In the genomic region with DNA sequence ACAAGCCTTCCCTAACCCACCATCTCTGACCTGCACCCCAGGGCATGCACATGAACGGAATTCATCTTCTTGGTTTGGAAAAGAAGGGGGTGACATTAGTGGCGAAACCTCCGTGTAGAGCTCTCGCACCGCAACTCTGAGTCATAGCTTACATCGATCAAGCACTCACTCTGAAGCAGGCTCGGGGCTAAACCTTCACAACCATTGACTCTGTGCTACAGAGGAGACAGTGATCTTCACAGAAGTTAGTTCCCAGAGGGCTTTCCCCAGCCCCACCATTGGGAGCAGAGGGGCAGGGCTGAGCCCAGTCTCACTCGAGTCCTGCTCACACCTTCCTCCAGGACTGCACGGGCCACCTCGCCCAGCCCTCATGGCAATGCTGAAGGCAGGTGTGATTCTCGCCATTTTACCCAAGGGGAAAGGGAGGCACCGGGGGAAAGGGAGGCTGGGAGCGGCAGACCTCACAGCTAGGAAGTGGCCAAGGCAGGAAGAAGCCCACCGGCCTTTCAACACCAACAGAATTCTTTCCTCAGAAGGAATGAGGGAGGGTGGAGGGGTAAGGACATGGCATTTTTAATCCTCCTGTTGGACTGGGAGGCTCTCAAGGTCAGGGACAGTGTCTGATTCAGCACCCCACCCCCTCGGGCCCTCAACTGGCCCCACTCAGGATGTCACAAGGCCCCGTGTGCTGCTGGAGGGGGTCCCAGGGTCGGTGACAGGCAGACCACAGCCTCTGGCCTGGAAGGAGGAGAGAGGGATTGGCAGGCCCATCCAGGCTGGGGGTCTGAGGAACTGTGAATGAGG, we compare ENCODE assay signal across 1 cellular context.
TF ChIP-seq lines count a peak whose summit lies in the region.

No MANE protein-coding gene starts in this region.

TF ChIP-seq in GM23338, 12 proteins besides CTCF, POLR2A, EP300 and RAD21 (continued from another document):
- TF ChIP-seq, protein P1, sequence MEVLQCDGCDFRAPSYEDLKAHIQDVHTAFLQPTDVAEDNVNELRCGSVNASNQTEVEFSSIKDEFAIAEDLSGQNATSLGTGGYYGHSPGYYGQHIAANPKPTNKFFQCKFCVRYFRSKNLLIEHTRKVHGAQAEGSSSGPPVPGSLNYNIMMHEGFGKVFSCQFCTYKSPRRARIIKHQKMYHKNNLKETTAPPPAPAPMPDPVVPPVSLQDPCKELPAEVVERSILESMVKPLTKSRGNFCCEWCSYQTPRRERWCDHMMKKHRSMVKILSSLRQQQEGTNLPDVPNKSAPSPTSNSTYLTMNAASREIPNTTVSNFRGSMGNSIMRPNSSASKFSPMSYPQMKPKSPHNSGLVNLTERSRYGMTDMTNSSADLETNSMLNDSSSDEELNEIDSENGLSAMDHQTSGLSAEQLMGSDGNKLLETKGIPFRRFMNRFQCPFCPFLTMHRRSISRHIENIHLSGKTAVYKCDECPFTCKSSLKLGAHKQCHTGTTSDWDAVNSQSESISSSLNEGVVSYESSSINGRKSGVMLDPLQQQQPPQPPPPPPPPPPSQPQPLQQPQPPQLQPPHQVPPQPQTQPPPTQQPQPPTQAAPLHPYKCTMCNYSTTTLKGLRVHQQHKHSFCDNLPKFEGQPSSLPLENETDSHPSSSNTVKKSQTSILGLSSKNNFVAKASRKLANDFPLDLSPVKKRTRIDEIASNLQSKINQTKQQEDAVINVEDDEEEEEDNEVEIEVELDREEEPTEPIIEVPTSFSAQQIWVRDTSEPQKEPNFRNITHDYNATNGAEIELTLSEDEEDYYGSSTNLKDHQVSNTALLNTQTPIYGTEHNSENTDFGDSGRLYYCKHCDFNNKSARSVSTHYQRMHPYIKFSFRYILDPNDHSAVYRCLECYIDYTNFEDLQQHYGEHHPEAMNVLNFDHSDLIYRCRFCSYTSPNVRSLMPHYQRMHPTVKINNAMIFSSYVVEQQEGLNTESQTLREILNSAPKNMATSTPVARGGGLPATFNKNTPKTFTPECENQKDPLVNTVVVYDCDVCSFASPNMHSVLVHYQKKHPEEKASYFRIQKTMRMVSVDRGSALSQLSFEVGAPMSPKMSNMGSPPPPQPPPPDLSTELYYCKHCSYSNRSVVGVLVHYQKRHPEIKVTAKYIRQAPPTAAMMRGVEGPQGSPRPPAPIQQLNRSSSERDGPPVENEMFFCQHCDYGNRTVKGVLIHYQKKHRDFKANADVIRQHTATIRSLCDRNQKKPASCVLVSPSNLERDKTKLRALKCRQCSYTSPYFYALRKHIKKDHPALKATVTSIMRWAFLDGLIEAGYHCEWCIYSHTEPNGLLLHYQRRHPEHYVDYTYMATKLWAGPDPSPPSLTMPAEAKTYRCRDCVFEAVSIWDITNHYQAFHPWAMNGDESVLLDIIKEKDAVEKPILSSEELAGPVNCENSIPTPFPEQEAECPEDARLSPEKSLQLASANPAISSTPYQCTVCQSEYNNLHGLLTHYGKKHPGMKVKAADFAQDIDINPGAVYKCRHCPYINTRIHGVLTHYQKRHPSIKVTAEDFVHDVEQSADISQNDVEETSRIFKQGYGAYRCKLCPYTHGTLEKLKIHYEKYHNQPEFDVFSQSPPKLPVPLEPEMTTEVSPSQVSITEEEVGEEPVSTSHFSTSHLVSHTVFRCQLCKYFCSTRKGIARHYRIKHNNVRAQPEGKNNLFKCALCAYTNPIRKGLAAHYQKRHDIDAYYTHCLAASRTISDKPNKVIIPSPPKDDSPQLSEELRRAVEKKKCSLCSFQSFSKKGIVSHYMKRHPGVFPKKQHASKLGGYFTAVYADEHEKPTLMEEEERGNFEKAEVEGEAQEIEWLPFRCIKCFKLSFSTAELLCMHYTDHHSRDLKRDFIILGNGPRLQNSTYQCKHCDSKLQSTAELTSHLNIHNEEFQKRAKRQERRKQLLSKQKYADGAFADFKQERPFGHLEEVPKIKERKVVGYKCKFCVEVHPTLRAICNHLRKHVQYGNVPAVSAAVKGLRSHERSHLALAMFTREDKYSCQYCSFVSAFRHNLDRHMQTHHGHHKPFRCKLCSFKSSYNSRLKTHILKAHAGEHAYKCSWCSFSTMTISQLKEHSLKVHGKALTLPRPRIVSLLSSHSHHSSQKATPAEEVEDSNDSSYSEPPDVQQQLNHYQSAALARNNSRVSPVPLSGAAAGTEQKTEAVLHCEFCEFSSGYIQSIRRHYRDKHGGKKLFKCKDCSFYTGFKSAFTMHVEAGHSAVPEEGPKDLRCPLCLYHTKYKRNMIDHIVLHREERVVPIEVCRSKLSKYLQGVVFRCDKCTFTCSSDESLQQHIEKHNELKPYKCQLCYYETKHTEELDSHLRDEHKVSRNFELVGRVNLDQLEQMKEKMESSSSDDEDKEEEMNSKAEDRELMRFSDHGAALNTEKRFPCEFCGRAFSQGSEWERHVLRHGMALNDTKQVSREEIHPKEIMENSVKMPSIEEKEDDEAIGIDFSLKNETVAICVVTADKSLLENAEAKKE (CRISPR knock-in tag; IDR thresholded peaks at IDR 0.05), result no peak
